23 cellular contexts compared by ENCODE assay signal in genomic region chr11:33898957-33899356, GRCh38. TPM values are rescaled to one million over a fixed set of nuclear protein-coding genes. Genes with fewer than 3 reads are reported as not detected.
DNase-seq lines count a peak whose midpoint lies in the region; ATAC-seq and TF ChIP-seq lines count a peak whose summit lies in the region.
"Had no signal": no experiment of that assay in that cellular context is flagged by ENCODE, and none has a peak within 500 bp of the region (broad histone marks: within the 10 kb centered on the region; RNA-seq: fewer than 3 reads in every experiment).

No MANE protein-coding gene starts in this region.

- H3K4ac ChIP-seq in mesenchymal stem cell (ENCODE audit: low read depth in 1 of 2, low read length in 2 of 2) = no peak overlapping the region

- H3K36me3 ChIP-seq in GM23248 (ENCODE audit: low read depth) (no peaks in the 10 kb centered on the region), mesenchymal stem cell (ENCODE audit: control insufficient read depth in 1 of 2, insufficient read depth in 2 of 2, low read depth in 1 of 2, low read length in 2 of 2) (no peaks in the 10 kb centered on the region), subcutaneous abdominal adipose tissue (ENCODE audit: control insufficient read depth in 5 of 5, insufficient read depth in 5 of 5, low read length in 5 of 5) (no peaks in the 10 kb centered on the region)
- H3K36me3 ChIP-seq: heart left ventricle had no signal

- H3K4me3 ChIP-seq in GM23248 = no peak overlapping the region
- H3K4me3 ChIP-seq in mesenchymal stem cell (ENCODE audit: insufficient read depth in 1 of 2, low read depth in 1 of 2, low read length in 2 of 2) = no peak overlapping the region
- H3K4me3 ChIP-seq in subcutaneous abdominal adipose tissue (ENCODE audit: low read depth in 1 of 5, low read length in 5 of 5) = no peak overlapping the region
- H3K4me3 ChIP-seq: heart left ventricle, lung, SK-N-MC had no signal

- WGBS in GM23248 (ENCODE audit: low coverage in 1 of 2, low lambda C conversion rate in 2 of 2, missing lambda C conversion rate in 2 of 2), 2 experiments = 55 to 61% methylated on average over 3 of the region's 3 CpGs
- WGBS in mesenchymal stem cell = 95% methylated on average over 1 of the region's 3 CpGs

- TF ChIP-seq CTCF in brain (conservative IDR thresholded peaks at IDR 0.05) = no peak

- H2AFZ ChIP-seq in GM23248 (no peak overlapping the region), mesenchymal stem cell (ENCODE audit: low read depth, low read length) (no peak overlapping the region)

- H3K4me1 ChIP-seq in GM23248 (ENCODE audit: insufficient read depth) (peaks cover 14% of the 10 kb centered on the region), mesenchymal stem cell (ENCODE audit: control insufficient read depth, insufficient read depth, low read depth, low read length) (no peaks in the 10 kb centered on the region), subcutaneous abdominal adipose tissue (ENCODE audit: control insufficient read depth in 5 of 5, insufficient read depth in 5 of 5, low read length in 5 of 5) (peaks cover 5 to 28% (median 20%) of the 10 kb centered on the region in 5 donors)

- DNase-seq in GM23248 (no peak), mesenchymal stem cell (no peak), HuH-7 (ENCODE audit: low spot score) (no peak), hippocampal formation (lab: John Stamatoyannopoulos, UW) (no peak), DMS53 (lab: John Stamatoyannopoulos, UW) (no peak)
- DNase-seq: activated CD4-positive, alpha-beta T cell treated with anti-CD3 and anti-CD28 coated beads, Interleukin-2, amount 50 U/mL, for 4 hours; activated effector memory CD4-positive, alpha-beta T cell treated with Interleukin-2 at 50 U/mL for 16 hours; CD4-positive, alpha-beta T cell; cortex of kidney; H7; naive thymus-derived CD4-positive, alpha-beta T cell; NCI-H1436 treated with DMSO at 0.1 percent for 48 hours; NCI-H526 treated with DMSO at 0.1 percent for 48 hours; T-helper 17 cell had no signal

- no peak for ATAC-seq in GM21529 (IDR thresholded peaks at IDR 0.05; ENCODE audit: unreplicated experiment)
- ATAC-seq: naive thymus-derived CD4-positive, alpha-beta T cell; T-helper 17 cell; WTC11 had no signal

- no peak overlapping the region for H2BK15ac ChIP-seq in mesenchymal stem cell (ENCODE audit: low read depth, poor library complexity, severe bottlenecking)

- H3K4me1 Mint-ChIP-seq in brain = peaks cover 18% of the 10 kb centered on the region

- H4K91ac ChIP-seq in mesenchymal stem cell (ENCODE audit: low read length) = peak overlapping the region; percentile 37

- no peaks in the 10 kb centered on the region for H3F3A ChIP-seq in GM23248 (ENCODE audit: insufficient read depth)

- no peak overlapping the region for H2AK5ac ChIP-seq in mesenchymal stem cell (ENCODE audit: low read length, severe bottlenecking)

- H3K14ac ChIP-seq in mesenchymal stem cell (ENCODE audit: low read length in 2 of 2) = no peak overlapping the region

- H4K20me1 ChIP-seq in GM23248 (ENCODE audit: insufficient read depth) = no peaks in the 10 kb centered on the region

- no peaks in the 10 kb centered on the region for H3K36me3 Mint-ChIP-seq in brain
- H3K36me3 Mint-ChIP-seq: IgD-negative memory B cell, WTC11 had no signal

- H3K27me3 Mint-ChIP-seq in brain = peaks cover 6% of the 10 kb centered on the region

- H3K79me2 ChIP-seq in GM23248 (ENCODE audit: insufficient read depth) = no peaks in the 10 kb centered on the region

- peak overlapping the region; percentile 24 for H3K4me2 ChIP-seq in GM23248 (ENCODE audit: unreplicated experiment)
- no peak overlapping the region for H3K4me2 ChIP-seq in mesenchymal stem cell (ENCODE audit: low read length, poor library complexity, severe bottlenecking)

- H3K27me3 ChIP-seq in GM23248 (replicated peaks; ENCODE audit: insufficient read depth) (peaks cover 29% of the 10 kb centered on the region), mesenchymal stem cell (ENCODE audit: control insufficient read depth in 1 of 2, insufficient read depth in 1 of 2, low read length in 2 of 2) (peaks cover 34 to 62% of the 10 kb centered on the region in 2 experiments), subcutaneous abdominal adipose tissue (ENCODE audit: control insufficient read depth in 5 of 5, insufficient read depth in 4 of 5, low read length in 5 of 5) (no peaks in the 10 kb centered on the region)
- H3K27me3 ChIP-seq: heart left ventricle had no signal

- H3K23ac ChIP-seq in mesenchymal stem cell (ENCODE audit: low read length in 2 of 2) = no peak overlapping the region

- no peak overlapping the region for H2BK120ac ChIP-seq in mesenchymal stem cell (ENCODE audit: low read depth, low read length)

- in situ Hi-C loops in GM23248 (cut with MboI) = no loop called here

- H3K4me3 Mint-ChIP-seq in brain = no peak overlapping the region
- H3K4me3 Mint-ChIP-seq: CD4-positive, alpha-beta T cell; naive thymus-derived CD4-positive, alpha-beta T cell; T-helper 17 cell; WTC11 had no signal

- H2BK12ac ChIP-seq in mesenchymal stem cell (ENCODE audit: low read length in 2 of 2) = peak overlapping the region in 1 of 2 experiments; percentile 12

- H3K79me1 ChIP-seq in mesenchymal stem cell (replicated peaks; ENCODE audit: low read length, poor library complexity, severe bottlenecking) = no peaks in the 10 kb centered on the region

- H2BK5ac ChIP-seq in mesenchymal stem cell (ENCODE audit: low read depth, low read length, poor library complexity, severe bottlenecking) = no peak overlapping the region

- H3K9ac ChIP-seq in GM23248 (no peak overlapping the region), mesenchymal stem cell (ENCODE audit: low read length) (peak overlapping the region; percentile 52), subcutaneous abdominal adipose tissue (ENCODE audit: low read length in 5 of 5) (no peak overlapping the region)

- no peak overlapping the region for H3K18ac ChIP-seq in mesenchymal stem cell (ENCODE audit: low read depth in 1 of 2, low read length in 2 of 2)

- peak overlapping the region in 4 of 5 experiments; percentile 0 to 81 (median 10) for H3K27ac Mint-ChIP-seq in brain
- H3K27ac Mint-ChIP-seq: CD4-positive, alpha-beta T cell; IgD-negative memory B cell; naive thymus-derived CD4-positive, alpha-beta T cell; T-helper 17 cell; WTC11 had no signal

- H3K9me2 ChIP-seq in GM23248 (ENCODE audit: insufficient read depth) = no peaks in the 10 kb centered on the region

- no peak overlapping the region for H4K8ac ChIP-seq in mesenchymal stem cell (ENCODE audit: low read length)

- no peaks in the 10 kb centered on the region for H3K9me3 ChIP-seq in GM23248 (ENCODE audit: low read depth)
- H3K9me3 ChIP-seq in mesenchymal stem cell (ENCODE audit: control insufficient read depth, low read length) = peaks cover 4% of the 10 kb centered on the region
- H3K9me3 ChIP-seq in subcutaneous abdominal adipose tissue (ENCODE audit: control insufficient read depth in 5 of 5, low read length in 5 of 5) = no peaks in the 10 kb centered on the region
- H3K9me3 ChIP-seq: heart left ventricle had no signal

- H3K27ac ChIP-seq in GM23248 (no peak overlapping the region), mesenchymal stem cell (ENCODE audit: low read length, poor library complexity, severe bottlenecking) (no peak overlapping the region), subcutaneous abdominal adipose tissue (ENCODE audit: low read depth, low read length) (peak overlapping the region; percentile 56)
- H3K27ac ChIP-seq: SK-N-MC had no signal

- peaks cover 0 to 4% (median under 1%) of the 10 kb centered on the region in 5 experiments for H3K9me3 Mint-ChIP-seq in brain
- H3K9me3 Mint-ChIP-seq: CD4-positive, alpha-beta T cell; IgD-negative memory B cell; WTC11 had no signal

RNA-seq across cellular contexts. Expression of gene LMO2, which starts 7.1 kb away (rescaled TPM):
- total RNA-seq in GM23248 (2014; rRNA removed; shearing (Covaris generic)) = 0.25 TPM in 1 of 2 replicates, not detected in the other
- not detected in 2 replicates for polyA plus RNA-seq in GM23248 (2016; fragmentation: Nextera tagmentation; extraction: Ambion mirVana)
- polyA plus RNA-seq in brain (ENCODE audit: insufficient read depth, low read depth, low replicate concordance) = 33.3 TPM
- polyA plus RNA-seq in mesenchymal stem cell (2013, experiment 1 of 2) = 0.26 TPM
- 0.34 TPM for polyA plus RNA-seq in mesenchymal stem cell (2013, experiment 2 of 2)
- total RNA-seq: G401 had no signal

Comparison
In these comparisons a context has a peak if more than half of its experiments do, and no peak if none do; other contexts are left out.
1. RNA of gene LMO2, which starts 7.1 kb away (polyA plus RNA-seq): 33.3 TPM in brain (single experiment); not detected in GM23248; every median in the first group is over 10 times any median in the second.